In genomic region chr3:196127308-196128040, GRCh38 we compare ENCODE assay signal across 1 cellular context.
TF ChIP-seq lines count a peak whose summit lies in the region.

No MANE protein-coding gene starts in this region.

TF ChIP-seq in K562, 482 proteins besides CTCF, POLR2A, EP300 and RAD21 (continued from another document and continues in another):
- TF ChIP-seq IFI16 (CRISPR knock-in tag; IDR thresholded peaks at IDR 0.05) (no peak), ZNF274 (IDR thresholded peaks at IDR 0.05; ENCODE audit: borderline replicate concordance, low read depth, low read length) (no peak), CC2D1A (IDR thresholded peaks at IDR 0.05) (peak; percentile 57; the same call in 1 of the 2 replicates), NFIC (IDR thresholded peaks at IDR 0.05) (peak; percentile 99), THRB (CRISPR knock-in tag; conservative IDR thresholded peaks at IDR 0.05) (0 out of 2 replicates have a peak, but pooled peaks have one; percentile 49), WHSC1 (IDR thresholded peaks at IDR 0.05; ENCODE audit: low read length) (no peak), TRIM28 (IDR thresholded peaks at IDR 0.05) (peak; percentile 51; the same call in 1 of the 2 replicates), PHF8 (IDR thresholded peaks at IDR 0.05; ENCODE audit: borderline replicate concordance, low read length) (peak; percentile 19; the same call in 1 of the 2 replicates), CREBBP (IDR thresholded peaks at IDR 0.05; ENCODE audit: low read depth, low read length) (no peak), NFRKB (IDR thresholded peaks at IDR 0.05; ENCODE audit: low read depth) (no peak), ZNF282 (CRISPR knock-in tag; IDR thresholded peaks at IDR 0.05) (no peak), ADNP (tag; IDR thresholded peaks at IDR 0.05) (no peak), RBM15 (IDR thresholded peaks at IDR 0.05; ENCODE audit: insufficient read depth, low read length) (no peak), SFPQ (IDR thresholded peaks at IDR 0.05; ENCODE audit: low read depth, low read length) (no peak), MTA2 (IDR thresholded peaks at IDR 0.05; ENCODE audit: low read depth) (peak; percentile 65; the same call in 1 of the 2 replicates), GABPB2 (CRISPR knock-in tag; conservative IDR thresholded peaks at IDR 0.05) (no peak), TCF7 (IDR thresholded peaks at IDR 0.05; ENCODE audit: borderline replicate concordance) (no peak), E2F4 (CRISPR knock-in tag; IDR thresholded peaks at IDR 0.05; ENCODE audit: low read depth) (no peak), PHB2 (IDR thresholded peaks at IDR 0.05; ENCODE audit: low read depth) (no peak), E4F1 (CRISPR knock-in tag; IDR thresholded peaks at IDR 0.05; ENCODE audit: borderline replicate concordance) (no peak), LARP7 (IDR thresholded peaks at IDR 0.05) (no peak), ZBTB33 (CRISPR knock-in tag; IDR thresholded peaks at IDR 0.05) (peak; percentile 47; the same call in 1 of the 2 replicates), TCF7L2 (IDR thresholded peaks at IDR 0.05; ENCODE audit: low read depth, low read length) (no peak), TSC22D4 (tag; IDR thresholded peaks at IDR 0.05) (no peak), BCL6 (CRISPR knock-in tag; IDR thresholded peaks at IDR 0.05) (no peak), ZFX (CRISPR knock-in tag; IDR thresholded peaks at IDR 0.05) (peak; percentile 66; the same call in 1 of the 2 replicates), MED1 (CRISPR knock-in tag; IDR thresholded peaks at IDR 0.05; ENCODE audit: borderline replicate concordance) (no peak), RBFOX2 (IDR thresholded peaks at IDR 0.05; ENCODE audit: low read depth, low read length) (peak; percentile 62), CBFA2T3 (IDR thresholded peaks at IDR 0.05) (peak; percentile 87), TRIM24 (IDR thresholded peaks at IDR 0.05) (peak in 1 of 2 experiments; percentile 70; a peak in 2 of 4 replicates), RBM25 (IDR thresholded peaks at IDR 0.05; ENCODE audit: low read depth, low read length, severe bottlenecking) (no peak), RBBP5 (IDR thresholded peaks at IDR 0.05; ENCODE audit: borderline replicate concordance, insufficient read depth, low read length, poor library complexity, severe bottlenecking) (peak; percentile 59), NBN (IDR thresholded peaks at IDR 0.05; ENCODE audit: low read depth) (peak; percentile 75; the same call in 1 of the 2 replicates), MCM5 (IDR thresholded peaks at IDR 0.05; ENCODE audit: low read depth) (no peak), CBX5 (IDR thresholded peaks at IDR 0.05; ENCODE audit: borderline replicate concordance, low read depth) (0 out of 2 replicates have a peak, but pooled peaks have one; percentile 15), CEBPG (CRISPR knock-in tag; IDR thresholded peaks at IDR 0.05) (no peak), CEBPG (tag; conservative IDR thresholded peaks at IDR 0.05 in 1 of 2, IDR thresholded peaks at IDR 0.05 in 1 of 2) (no peak), ZHX1 (conservative IDR thresholded peaks at IDR 0.05; ENCODE audit: low read length) (no peak), POLR2B (IDR thresholded peaks at IDR 0.05; ENCODE audit: low read depth, partially characterized antibody) (no peak), NR0B1 (IDR thresholded peaks at IDR 0.05; ENCODE audit: partially characterized antibody) (no peak)
- TF ChIP-seq, protein P1, sequence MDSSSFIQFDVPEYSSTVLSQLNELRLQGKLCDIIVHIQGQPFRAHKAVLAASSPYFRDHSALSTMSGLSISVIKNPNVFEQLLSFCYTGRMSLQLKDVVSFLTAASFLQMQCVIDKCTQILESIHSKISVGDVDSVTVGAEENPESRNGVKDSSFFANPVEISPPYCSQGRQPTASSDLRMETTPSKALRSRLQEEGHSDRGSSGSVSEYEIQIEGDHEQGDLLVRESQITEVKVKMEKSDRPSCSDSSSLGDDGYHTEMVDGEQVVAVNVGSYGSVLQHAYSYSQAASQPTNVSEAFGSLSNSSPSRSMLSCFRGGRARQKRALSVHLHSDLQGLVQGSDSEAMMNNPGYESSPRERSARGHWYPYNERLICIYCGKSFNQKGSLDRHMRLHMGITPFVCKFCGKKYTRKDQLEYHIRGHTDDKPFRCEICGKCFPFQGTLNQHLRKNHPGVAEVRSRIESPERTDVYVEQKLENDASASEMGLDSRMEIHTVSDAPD (CRISPR knock-in tag; IDR thresholded peaks at IDR 0.05): no peak
- TF ChIP-seq, protein P2, sequence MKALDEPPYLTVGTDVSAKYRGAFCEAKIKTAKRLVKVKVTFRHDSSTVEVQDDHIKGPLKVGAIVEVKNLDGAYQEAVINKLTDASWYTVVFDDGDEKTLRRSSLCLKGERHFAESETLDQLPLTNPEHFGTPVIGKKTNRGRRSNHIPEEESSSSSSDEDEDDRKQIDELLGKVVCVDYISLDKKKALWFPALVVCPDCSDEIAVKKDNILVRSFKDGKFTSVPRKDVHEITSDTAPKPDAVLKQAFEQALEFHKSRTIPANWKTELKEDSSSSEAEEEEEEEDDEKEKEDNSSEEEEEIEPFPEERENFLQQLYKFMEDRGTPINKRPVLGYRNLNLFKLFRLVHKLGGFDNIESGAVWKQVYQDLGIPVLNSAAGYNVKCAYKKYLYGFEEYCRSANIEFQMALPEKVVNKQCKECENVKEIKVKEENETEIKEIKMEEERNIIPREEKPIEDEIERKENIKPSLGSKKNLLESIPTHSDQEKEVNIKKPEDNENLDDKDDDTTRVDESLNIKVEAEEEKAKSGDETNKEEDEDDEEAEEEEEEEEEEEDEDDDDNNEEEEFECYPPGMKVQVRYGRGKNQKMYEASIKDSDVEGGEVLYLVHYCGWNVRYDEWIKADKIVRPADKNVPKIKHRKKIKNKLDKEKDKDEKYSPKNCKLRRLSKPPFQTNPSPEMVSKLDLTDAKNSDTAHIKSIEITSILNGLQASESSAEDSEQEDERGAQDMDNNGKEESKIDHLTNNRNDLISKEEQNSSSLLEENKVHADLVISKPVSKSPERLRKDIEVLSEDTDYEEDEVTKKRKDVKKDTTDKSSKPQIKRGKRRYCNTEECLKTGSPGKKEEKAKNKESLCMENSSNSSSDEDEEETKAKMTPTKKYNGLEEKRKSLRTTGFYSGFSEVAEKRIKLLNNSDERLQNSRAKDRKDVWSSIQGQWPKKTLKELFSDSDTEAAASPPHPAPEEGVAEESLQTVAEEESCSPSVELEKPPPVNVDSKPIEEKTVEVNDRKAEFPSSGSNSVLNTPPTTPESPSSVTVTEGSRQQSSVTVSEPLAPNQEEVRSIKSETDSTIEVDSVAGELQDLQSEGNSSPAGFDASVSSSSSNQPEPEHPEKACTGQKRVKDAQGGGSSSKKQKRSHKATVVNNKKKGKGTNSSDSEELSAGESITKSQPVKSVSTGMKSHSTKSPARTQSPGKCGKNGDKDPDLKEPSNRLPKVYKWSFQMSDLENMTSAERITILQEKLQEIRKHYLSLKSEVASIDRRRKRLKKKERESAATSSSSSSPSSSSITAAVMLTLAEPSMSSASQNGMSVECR (CRISPR knock-in tag; IDR thresholded peaks at IDR 0.05): 0 out of 2 replicates have a peak, but pooled peaks have one; percentile 36
- TF ChIP-seq, protein P3, sequence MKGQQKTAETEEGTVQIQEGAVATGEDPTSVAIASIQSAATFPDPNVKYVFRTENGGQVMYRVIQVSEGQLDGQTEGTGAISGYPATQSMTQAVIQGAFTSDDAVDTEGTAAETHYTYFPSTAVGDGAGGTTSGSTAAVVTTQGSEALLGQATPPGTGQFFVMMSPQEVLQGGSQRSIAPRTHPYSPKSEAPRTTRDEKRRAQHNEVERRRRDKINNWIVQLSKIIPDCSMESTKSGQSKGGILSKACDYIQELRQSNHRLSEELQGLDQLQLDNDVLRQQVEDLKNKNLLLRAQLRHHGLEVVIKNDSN (CRISPR knock-in tag; IDR thresholded peaks at IDR 0.05): no peak
